In genomic region chr7:120344276-120344675, GRCh38 we compare ENCODE assay signal across 17 cellular contexts.
"Had no signal": no experiment of that assay in that cellular context is flagged by ENCODE, and none has a peak within 500 bp of the region (broad histone marks: within the 10 kb centered on the region; RNA-seq: fewer than 3 reads in every experiment).

No MANE protein-coding gene starts in this region.

- H3K4me3 ChIP-seq: esophagus squamous epithelium, gastrocnemius medialis, ovary, sigmoid colon, thoracic aorta had no signal

- H3K4me1 ChIP-seq: esophagus squamous epithelium, gastrocnemius medialis, sigmoid colon had no signal

- H3K27me3 ChIP-seq: esophagus squamous epithelium, gastrocnemius medialis, ovary, sigmoid colon had no signal

- H3K36me3 ChIP-seq: esophagus squamous epithelium, gastrocnemius medialis, ovary, sigmoid colon, thoracic aorta had no signal

- DNase-seq: activated CD4-positive, alpha-beta memory T cell treated with anti-CD3 and anti-CD28 coated beads, Interleukin-2, amount 10 ng/mL, durations not matched to agents 7 days and 5 days; activated CD4-positive, alpha-beta T cell treated with anti-CD3 and anti-CD28 coated beads for 4 hours; activated naive CD4-positive, alpha-beta T cell treated with anti-CD3 and anti-CD28 coated beads, Interleukin-2, amount 10 ng/mL, durations not matched to agents 7 days and 5 days; activated T-cell treated with anti-CD3 and anti-CD28 coated beads, Interleukin-2, amount 50 U/mL, for 24 hours; amniotic stem cell; effector CD8-positive, alpha-beta T cell; esophagus squamous epithelium; gastrocnemius medialis; islet precursor cell; midbrain; ovary; sigmoid colon; stimulated activated CD4-positive, alpha-beta T cell treated with anti-CD3 and anti-CD28 coated beads, Interleukin-12 subunit alpha, Interleukin-12 subunit beta, amount 100 ng/mL, for 4 hours; stimulated activated CD4-positive, alpha-beta T cell treated with anti-CD3 and anti-CD28 coated beads, Interleukin-2, amount 100 ng/mL, for 24 hours; T-helper 2 cell had no signal

- ATAC-seq: gastrocnemius medialis, WTC11 had no signal

- H3K27ac ChIP-seq: esophagus squamous epithelium, gastrocnemius medialis, ovary, sigmoid colon, thoracic aorta had no signal
